In the genomic region with DNA sequence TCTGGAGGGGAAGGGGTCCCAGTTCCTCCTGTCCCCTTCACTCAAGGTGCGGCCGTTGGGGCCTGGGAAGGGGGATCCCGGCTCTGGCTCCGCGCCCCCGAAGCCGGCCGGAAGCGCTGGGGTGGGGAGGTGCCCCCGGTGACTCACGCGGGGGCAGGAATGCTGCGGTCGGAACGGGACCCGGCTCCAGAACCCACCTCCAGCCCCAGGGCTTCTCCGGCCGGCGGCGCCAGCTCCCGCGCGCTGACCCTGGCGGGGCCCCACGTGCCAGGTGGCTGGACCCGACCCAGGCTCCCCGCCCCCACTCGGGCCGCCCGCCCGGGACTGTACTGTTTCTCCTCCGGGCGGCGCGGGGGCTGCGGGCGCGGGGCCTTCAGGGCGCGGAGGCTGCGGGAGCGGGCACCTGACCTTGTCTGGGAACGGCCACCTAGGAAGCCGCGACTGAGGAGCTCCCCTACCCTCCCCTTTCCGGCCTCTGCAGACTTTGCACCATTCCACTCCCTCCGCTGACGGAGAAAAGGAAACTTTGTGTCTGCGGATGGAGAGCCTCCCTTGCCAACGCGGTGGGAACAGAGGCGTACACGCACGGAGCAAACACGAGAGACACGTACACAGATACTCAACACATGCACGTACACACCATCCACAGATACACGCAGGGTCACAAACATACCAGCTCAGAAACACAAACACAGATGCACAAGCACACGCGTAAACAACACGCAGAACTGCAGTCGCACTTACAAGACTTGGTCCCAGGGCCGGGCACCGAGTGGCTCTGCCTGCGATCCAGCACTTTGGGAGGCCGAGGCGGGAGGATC, we compare ENCODE assay signal across 1 cellular context.
TF ChIP-seq lines count a peak whose summit lies in the region.

No MANE protein-coding gene starts in this region.

TF ChIP-seq in H1, 55 proteins besides CTCF, POLR2A, EP300 and RAD21:
- no peak for TF ChIP-seq SP1 (IDR thresholded peaks at IDR 0.05; ENCODE audit: low read depth, low read length)
- TF ChIP-seq SRF (IDR thresholded peaks at IDR 0.05; ENCODE audit: low read depth, low read length): no peak
- TF ChIP-seq SUZ12 (IDR thresholded peaks at IDR 0.05; ENCODE audit: low read length): no peak
- peak; percentile 8; the same call in 1 of the 2 replicates for TF ChIP-seq POLR2AphosphoS5 (IDR thresholded peaks at IDR 0.05; ENCODE audit: low read depth, low read length)
- no peak; the same call in 1 of the 2 replicates for TF ChIP-seq BACH1 (IDR thresholded peaks at IDR 0.05; ENCODE audit: low read length)
- TF ChIP-seq, protein P1, sequence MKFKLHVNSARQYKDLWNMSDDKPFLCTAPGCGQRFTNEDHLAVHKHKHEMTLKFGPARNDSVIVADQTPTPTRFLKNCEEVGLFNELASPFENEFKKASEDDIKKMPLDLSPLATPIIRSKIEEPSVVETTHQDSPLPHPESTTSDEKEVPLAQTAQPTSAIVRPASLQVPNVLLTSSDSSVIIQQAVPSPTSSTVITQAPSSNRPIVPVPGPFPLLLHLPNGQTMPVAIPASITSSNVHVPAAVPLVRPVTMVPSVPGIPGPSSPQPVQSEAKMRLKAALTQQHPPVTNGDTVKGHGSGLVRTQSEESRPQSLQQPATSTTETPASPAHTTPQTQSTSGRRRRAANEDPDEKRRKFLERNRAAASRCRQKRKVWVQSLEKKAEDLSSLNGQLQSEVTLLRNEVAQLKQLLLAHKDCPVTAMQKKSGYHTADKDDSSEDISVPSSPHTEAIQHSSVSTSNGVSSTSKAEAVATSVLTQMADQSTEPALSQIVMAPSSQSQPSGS (IDR thresholded peaks at IDR 0.05; ENCODE audit: low read length): no peak
- TF ChIP-seq TAF7 (optimal IDR thresholded peaks at IDR 0.05; ENCODE audit: borderline replicate concordance, low read depth, low read length): no peak
- TF ChIP-seq NRF1 (IDR thresholded peaks at IDR 0.05; ENCODE audit: low read depth, low read length): no peak
- TF ChIP-seq CHD2 (IDR thresholded peaks at IDR 0.05; ENCODE audit: low read length): no peak
- no peak for TF ChIP-seq JUN (IDR thresholded peaks at IDR 0.05; ENCODE audit: low read depth, low read length)
- peak; percentile 89 for TF ChIP-seq JUND (IDR thresholded peaks at IDR 0.05; ENCODE audit: low read length)
- no peak for TF ChIP-seq EGR1 (IDR thresholded peaks at IDR 0.05; ENCODE audit: borderline replicate concordance, low read depth, low read length)
- 0 out of 2 replicates have a peak, but pooled peaks have one; percentile 34 for TF ChIP-seq GABPA (IDR thresholded peaks at IDR 0.05; ENCODE audit: borderline replicate concordance, insufficient read depth, low read length)
- no peak for TF ChIP-seq SP2 (IDR thresholded peaks at IDR 0.05; ENCODE audit: low read length)
- TF ChIP-seq HDAC6 (IDR thresholded peaks at IDR 0.05; ENCODE audit: low read depth, low read length): no peak
- TF ChIP-seq ZNF274 (IDR thresholded peaks at IDR 0.05; ENCODE audit: borderline replicate concordance, extremely low read depth, low read length): no peak
- TF ChIP-seq CREB1 (IDR thresholded peaks at IDR 0.05): no peak
- TF ChIP-seq, protein P2, sequence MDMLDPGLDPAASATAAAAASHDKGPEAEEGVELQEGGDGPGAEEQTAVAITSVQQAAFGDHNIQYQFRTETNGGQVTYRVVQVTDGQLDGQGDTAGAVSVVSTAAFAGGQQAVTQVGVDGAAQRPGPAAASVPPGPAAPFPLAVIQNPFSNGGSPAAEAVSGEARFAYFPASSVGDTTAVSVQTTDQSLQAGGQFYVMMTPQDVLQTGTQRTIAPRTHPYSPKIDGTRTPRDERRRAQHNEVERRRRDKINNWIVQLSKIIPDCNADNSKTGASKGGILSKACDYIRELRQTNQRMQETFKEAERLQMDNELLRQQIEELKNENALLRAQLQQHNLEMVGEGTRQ (IDR thresholded peaks at IDR 0.05; ENCODE audit: low read length): no peak
- no peak for TF ChIP-seq BCL11A (IDR thresholded peaks at IDR 0.05; ENCODE audit: low read depth in 2 of 2, low read length in 2 of 2)
- no peak for TF ChIP-seq CHD1 (IDR thresholded peaks at IDR 0.05; ENCODE audit: low read depth, low read length)
- TF ChIP-seq, protein P3, sequence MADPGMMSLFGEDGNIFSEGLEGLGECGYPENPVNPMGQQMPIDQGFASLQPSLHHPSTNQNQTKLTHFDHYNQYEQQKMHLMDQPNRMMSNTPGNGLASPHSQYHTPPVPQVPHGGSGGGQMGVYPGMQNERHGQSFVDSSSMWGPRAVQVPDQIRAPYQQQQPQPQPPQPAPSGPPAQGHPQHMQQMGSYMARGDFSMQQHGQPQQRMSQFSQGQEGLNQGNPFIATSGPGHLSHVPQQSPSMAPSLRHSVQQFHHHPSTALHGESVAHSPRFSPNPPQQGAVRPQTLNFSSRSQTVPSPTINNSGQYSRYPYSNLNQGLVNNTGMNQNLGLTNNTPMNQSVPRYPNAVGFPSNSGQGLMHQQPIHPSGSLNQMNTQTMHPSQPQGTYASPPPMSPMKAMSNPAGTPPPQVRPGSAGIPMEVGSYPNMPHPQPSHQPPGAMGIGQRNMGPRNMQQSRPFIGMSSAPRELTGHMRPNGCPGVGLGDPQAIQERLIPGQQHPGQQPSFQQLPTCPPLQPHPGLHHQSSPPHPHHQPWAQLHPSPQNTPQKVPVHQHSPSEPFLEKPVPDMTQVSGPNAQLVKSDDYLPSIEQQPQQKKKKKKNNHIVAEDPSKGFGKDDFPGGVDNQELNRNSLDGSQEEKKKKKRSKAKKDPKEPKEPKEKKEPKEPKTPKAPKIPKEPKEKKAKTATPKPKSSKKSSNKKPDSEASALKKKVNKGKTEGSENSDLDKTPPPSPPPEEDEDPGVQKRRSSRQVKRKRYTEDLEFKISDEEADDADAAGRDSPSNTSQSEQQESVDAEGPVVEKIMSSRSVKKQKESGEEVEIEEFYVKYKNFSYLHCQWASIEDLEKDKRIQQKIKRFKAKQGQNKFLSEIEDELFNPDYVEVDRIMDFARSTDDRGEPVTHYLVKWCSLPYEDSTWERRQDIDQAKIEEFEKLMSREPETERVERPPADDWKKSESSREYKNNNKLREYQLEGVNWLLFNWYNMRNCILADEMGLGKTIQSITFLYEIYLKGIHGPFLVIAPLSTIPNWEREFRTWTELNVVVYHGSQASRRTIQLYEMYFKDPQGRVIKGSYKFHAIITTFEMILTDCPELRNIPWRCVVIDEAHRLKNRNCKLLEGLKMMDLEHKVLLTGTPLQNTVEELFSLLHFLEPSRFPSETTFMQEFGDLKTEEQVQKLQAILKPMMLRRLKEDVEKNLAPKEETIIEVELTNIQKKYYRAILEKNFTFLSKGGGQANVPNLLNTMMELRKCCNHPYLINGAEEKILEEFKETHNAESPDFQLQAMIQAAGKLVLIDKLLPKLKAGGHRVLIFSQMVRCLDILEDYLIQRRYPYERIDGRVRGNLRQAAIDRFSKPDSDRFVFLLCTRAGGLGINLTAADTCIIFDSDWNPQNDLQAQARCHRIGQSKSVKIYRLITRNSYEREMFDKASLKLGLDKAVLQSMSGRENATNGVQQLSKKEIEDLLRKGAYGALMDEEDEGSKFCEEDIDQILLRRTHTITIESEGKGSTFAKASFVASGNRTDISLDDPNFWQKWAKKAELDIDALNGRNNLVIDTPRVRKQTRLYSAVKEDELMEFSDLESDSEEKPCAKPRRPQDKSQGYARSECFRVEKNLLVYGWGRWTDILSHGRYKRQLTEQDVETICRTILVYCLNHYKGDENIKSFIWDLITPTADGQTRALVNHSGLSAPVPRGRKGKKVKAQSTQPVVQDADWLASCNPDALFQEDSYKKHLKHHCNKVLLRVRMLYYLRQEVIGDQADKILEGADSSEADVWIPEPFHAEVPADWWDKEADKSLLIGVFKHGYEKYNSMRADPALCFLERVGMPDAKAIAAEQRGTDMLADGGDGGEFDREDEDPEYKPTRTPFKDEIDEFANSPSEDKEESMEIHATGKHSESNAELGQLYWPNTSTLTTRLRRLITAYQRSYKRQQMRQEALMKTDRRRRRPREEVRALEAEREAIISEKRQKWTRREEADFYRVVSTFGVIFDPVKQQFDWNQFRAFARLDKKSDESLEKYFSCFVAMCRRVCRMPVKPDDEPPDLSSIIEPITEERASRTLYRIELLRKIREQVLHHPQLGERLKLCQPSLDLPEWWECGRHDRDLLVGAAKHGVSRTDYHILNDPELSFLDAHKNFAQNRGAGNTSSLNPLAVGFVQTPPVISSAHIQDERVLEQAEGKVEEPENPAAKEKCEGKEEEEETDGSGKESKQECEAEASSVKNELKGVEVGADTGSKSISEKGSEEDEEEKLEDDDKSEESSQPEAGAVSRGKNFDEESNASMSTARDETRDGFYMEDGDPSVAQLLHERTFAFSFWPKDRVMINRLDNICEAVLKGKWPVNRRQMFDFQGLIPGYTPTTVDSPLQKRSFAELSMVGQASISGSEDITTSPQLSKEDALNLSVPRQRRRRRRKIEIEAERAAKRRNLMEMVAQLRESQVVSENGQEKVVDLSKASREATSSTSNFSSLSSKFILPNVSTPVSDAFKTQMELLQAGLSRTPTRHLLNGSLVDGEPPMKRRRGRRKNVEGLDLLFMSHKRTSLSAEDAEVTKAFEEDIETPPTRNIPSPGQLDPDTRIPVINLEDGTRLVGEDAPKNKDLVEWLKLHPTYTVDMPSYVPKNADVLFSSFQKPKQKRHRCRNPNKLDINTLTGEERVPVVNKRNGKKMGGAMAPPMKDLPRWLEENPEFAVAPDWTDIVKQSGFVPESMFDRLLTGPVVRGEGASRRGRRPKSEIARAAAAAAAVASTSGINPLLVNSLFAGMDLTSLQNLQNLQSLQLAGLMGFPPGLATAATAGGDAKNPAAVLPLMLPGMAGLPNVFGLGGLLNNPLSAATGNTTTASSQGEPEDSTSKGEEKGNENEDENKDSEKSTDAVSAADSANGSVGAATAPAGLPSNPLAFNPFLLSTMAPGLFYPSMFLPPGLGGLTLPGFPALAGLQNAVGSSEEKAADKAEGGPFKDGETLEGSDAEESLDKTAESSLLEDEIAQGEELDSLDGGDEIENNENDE (IDR thresholded peaks at IDR 0.05; ENCODE audit: insufficient replicate concordance, low read length): no peak
- TF ChIP-seq POU5F1 (IDR thresholded peaks at IDR 0.05; ENCODE audit: low read depth, low read length): no peak
- TF ChIP-seq, protein P4, sequence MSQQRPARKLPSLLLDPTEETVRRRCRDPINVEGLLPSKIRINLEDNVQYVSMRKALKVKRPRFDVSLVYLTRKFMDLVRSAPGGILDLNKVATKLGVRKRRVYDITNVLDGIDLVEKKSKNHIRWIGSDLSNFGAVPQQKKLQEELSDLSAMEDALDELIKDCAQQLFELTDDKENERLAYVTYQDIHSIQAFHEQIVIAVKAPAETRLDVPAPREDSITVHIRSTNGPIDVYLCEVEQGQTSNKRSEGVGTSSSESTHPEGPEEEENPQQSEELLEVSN (IDR thresholded peaks at IDR 0.05): peak; percentile 78
- TF ChIP-seq KDM1A (IDR thresholded peaks at IDR 0.05; ENCODE audit: borderline replicate concordance, low read length): 0 out of 2 replicates have a peak, but pooled peaks have one; percentile 70
- peak; percentile 62; the same call in 1 of the 2 replicates for TF ChIP-seq TAF1 (IDR thresholded peaks at IDR 0.05; ENCODE audit: low read depth, low read length)
- TF ChIP-seq TBP (IDR thresholded peaks at IDR 0.05; ENCODE audit: low read depth, low read length): no peak; the same call in 1 of the 2 replicates
- no peak for TF ChIP-seq MAFK (IDR thresholded peaks at IDR 0.05; ENCODE audit: low read depth, low read length)
- TF ChIP-seq SIX5 (IDR thresholded peaks at IDR 0.05; ENCODE audit: low read depth, low read length): no peak
- no peak for TF ChIP-seq CEBPB (IDR thresholded peaks at IDR 0.05; ENCODE audit: low read depth, low read length)
- no peak; a peak in 1 of 4 replicates for TF ChIP-seq SIN3A (conservative IDR thresholded peaks at IDR 0.05 in 1 of 2, IDR thresholded peaks at IDR 0.05 in 1 of 2; ENCODE audit: low read depth in 1 of 2, low read length in 2 of 2)
- TF ChIP-seq SP4 (IDR thresholded peaks at IDR 0.05; ENCODE audit: low read length): no peak
- no peak for TF ChIP-seq BRCA1 (IDR thresholded peaks at IDR 0.05; ENCODE audit: low read depth, low read length)
- no peak for TF ChIP-seq CBX8 (IDR thresholded peaks at IDR 0.05; ENCODE audit: borderline replicate concordance, low read depth, low read length)
- no peak for TF ChIP-seq PHF8 (conservative IDR thresholded peaks at IDR 0.05; ENCODE audit: low read depth, low read length)
- TF ChIP-seq YY1 (IDR thresholded peaks at IDR 0.05; ENCODE audit: low read depth, low read length): no peak
- no peak for TF ChIP-seq CBX5 (IDR thresholded peaks at IDR 0.05; ENCODE audit: low read depth, low read length)
- TF ChIP-seq, protein P5, sequence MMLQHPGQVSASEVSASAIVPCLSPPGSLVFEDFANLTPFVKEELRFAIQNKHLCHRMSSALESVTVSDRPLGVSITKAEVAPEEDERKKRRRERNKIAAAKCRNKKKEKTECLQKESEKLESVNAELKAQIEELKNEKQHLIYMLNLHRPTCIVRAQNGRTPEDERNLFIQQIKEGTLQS (IDR thresholded peaks at IDR 0.05; ENCODE audit: insufficient read depth, low read depth, low read length): no peak
- TF ChIP-seq NANOG (IDR thresholded peaks at IDR 0.05; ENCODE audit: insufficient read depth, low read depth, low read length, poor library complexity, severe bottlenecking): no peak
- no peak for TF ChIP-seq RNF2 (IDR thresholded peaks at IDR 0.05; ENCODE audit: borderline replicate concordance, low read depth, low read length, missing control alignments, poor library complexity, severe bottlenecking)
- peak; percentile 48; the same call in 1 of the 2 replicates for TF ChIP-seq RBBP5 (IDR thresholded peaks at IDR 0.05; ENCODE audit: borderline replicate concordance, low read depth, low read length)
- peak; percentile 53 for TF ChIP-seq KDM4A (IDR thresholded peaks at IDR 0.05; ENCODE audit: low read depth, low read length, severe bottlenecking)
- no peak for TF ChIP-seq GTF2F1 (IDR thresholded peaks at IDR 0.05; ENCODE audit: borderline replicate concordance, low read depth, low read length)
- TF ChIP-seq TEAD4 (IDR thresholded peaks at IDR 0.05; ENCODE audit: low read depth, low read length): peak; percentile 26; the same call in 1 of the 2 replicates
- TF ChIP-seq EZH2 (IDR thresholded peaks at IDR 0.05; ENCODE audit: low read depth, low read length, severe bottlenecking): no peak
- TF ChIP-seq KDM5A (IDR thresholded peaks at IDR 0.05; ENCODE audit: low read length): no peak
- no peak for TF ChIP-seq SAP30 (IDR thresholded peaks at IDR 0.05; ENCODE audit: insufficient read depth, insufficient replicate concordance, low read length)
- no peak for TF ChIP-seq FOSL1 (IDR thresholded peaks at IDR 0.05; ENCODE audit: insufficient read depth, low read depth, low read length)
- no peak for TF ChIP-seq RFX5 (IDR thresholded peaks at IDR 0.05; ENCODE audit: borderline replicate concordance, low read depth, low read length)
- peak; percentile 94 for TF ChIP-seq ASH2L (IDR thresholded peaks at IDR 0.05; ENCODE audit: low read length)
- peak; percentile 36; the same call in 1 of the 2 replicates for TF ChIP-seq TCF12 (IDR thresholded peaks at IDR 0.05; ENCODE audit: low read depth, low read length)
- TF ChIP-seq SIRT6 (IDR thresholded peaks at IDR 0.05; ENCODE audit: low read length): no peak
- TF ChIP-seq HDAC2 (IDR thresholded peaks at IDR 0.05; ENCODE audit: borderline replicate concordance in 1 of 2, low read depth in 2 of 2, low read length in 2 of 2): no peak
- TF ChIP-seq, protein P6, sequence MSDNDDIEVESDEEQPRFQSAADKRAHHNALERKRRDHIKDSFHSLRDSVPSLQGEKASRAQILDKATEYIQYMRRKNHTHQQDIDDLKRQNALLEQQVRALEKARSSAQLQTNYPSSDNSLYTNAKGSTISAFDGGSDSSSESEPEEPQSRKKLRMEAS (IDR thresholded peaks at IDR 0.05): peak; percentile 50; the same call in 1 of the 2 replicates
- TF ChIP-seq RXRA (IDR thresholded peaks at IDR 0.05; ENCODE audit: insufficient read depth, low read depth, low read length): no peak
- no peak for TF ChIP-seq CTBP2 (IDR thresholded peaks at IDR 0.05; ENCODE audit: borderline replicate concordance, insufficient read depth, insufficient read length, low read length)
TF ChIP-seq in H1: peak in this region for 12.
